16 cellular contexts compared by ENCODE assay signal in the genomic region with DNA sequence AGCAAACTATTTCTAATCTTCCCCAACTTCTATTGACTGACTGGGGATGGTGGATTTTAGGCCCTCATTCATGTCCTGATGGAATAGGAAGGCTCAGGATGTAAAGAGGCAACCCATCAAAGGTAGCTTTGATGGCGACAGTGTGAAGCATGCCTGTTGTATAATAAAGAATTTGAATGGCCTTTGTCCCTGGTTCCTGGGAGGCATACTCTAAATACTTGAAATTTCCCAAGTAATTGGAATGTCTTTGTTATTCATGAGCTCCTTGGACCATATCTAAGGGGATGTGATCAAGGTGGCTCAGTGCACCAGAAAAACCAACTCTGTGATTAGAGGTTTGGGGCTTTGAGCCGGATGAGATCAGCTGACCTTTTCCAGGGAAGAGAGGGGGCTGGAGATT.
"Had no signal": no experiment of that assay in that cellular context is flagged by ENCODE, and none has a peak within 500 bp of the region (broad histone marks: within the 10 kb centered on the region; RNA-seq: fewer than 3 reads in every experiment).

No MANE protein-coding gene starts in this region.

- H3K4me1 Mint-ChIP-seq: stimulated activated naive B cell treated with anti-CD40 and anti-IgM and Interleukin-4, amounts not matched to agents 10 μg/mL and 1 μg/mL and 100 μg/mL, for 72 hours had no signal

- H3K27me3 ChIP-seq: body of pancreas, gastrocnemius medialis, heart left ventricle had no signal

- H3K9me3 Mint-ChIP-seq: nephron had no signal

- H3K4me1 ChIP-seq: gastrocnemius medialis, tibial artery had no signal

- H3K27ac ChIP-seq: body of pancreas, gastrocnemius medialis, heart left ventricle, lower lobe of right lung, tibial artery had no signal

- DNase-seq: activated CD4-positive, alpha-beta memory T cell treated with anti-CD3 and anti-CD28 coated beads for 36 hours; activated CD4-positive, alpha-beta T cell treated with anti-CD3 and anti-CD28 coated beads for 4 hours; activated T-cell treated with anti-CD3 and anti-CD28 coated beads for 4 hours; amniotic stem cell; body of pancreas; gastrocnemius medialis; heart left ventricle; left colon; lower lobe of right lung; midbrain; occipital lobe; posterior cingulate gyrus; stimulated activated naive B cell treated with anti-CD40 and anti-IgM and Interleukin-4, amounts not matched to agents 10 μg/mL and 1 μg/mL and 100 μg/mL, for 72 hours; tibial artery had no signal

- H3K4me3 Mint-ChIP-seq: activated CD4-positive, alpha-beta memory T cell treated with anti-CD3 and anti-CD28 coated beads for 36 hours; activated naive CD8-positive, alpha-beta T cell; nephron; stimulated activated naive B cell treated with anti-CD40 and anti-IgM and Interleukin-4, amounts not matched to agents 10 μg/mL and 1 μg/mL and 100 μg/mL, for 72 hours had no signal

- H3K27ac Mint-ChIP-seq: activated CD4-positive, alpha-beta memory T cell treated with anti-CD3 and anti-CD28 coated beads for 36 hours; activated naive CD8-positive, alpha-beta T cell; stimulated activated naive B cell treated with anti-CD40 and anti-IgM and Interleukin-4, amounts not matched to agents 10 μg/mL and 1 μg/mL and 100 μg/mL, for 72 hours had no signal

- H3K36me3 Mint-ChIP-seq: activated CD4-positive, alpha-beta memory T cell treated with anti-CD3 and anti-CD28 coated beads for 36 hours; activated naive CD8-positive, alpha-beta T cell had no signal

- H3K9me3 ChIP-seq: body of pancreas, gastrocnemius medialis, heart left ventricle, lower lobe of right lung, tibial artery had no signal
